ENCODE assay signal across 1 cellular context in the genomic region with DNA sequence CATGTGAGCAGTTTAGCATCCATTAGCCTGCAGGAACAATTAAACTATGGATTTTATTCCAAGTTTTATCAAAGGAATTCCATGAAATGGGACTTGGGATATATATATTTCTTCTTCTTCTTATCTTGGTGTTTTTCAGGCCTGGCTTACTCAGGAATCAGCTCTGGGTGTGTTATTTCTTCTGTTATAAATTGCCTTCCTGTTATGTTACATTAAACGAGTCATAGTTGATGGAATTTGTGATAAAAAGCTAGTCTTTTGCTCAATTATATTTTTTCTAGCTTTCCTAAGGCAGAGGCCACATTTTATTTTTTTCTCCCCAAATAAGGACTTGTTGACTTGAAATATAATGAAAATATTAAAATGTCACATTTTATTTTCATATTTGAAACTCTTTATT.
TF ChIP-seq lines count a peak whose summit lies in the region.

No MANE protein-coding gene starts in this region.

TF ChIP-seq in K562, 482 proteins besides CTCF, POLR2A, EP300 and RAD21 (continued from another document):
- TF ChIP-seq, protein P1, sequence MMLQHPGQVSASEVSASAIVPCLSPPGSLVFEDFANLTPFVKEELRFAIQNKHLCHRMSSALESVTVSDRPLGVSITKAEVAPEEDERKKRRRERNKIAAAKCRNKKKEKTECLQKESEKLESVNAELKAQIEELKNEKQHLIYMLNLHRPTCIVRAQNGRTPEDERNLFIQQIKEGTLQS (IDR thresholded peaks at IDR 0.05), result peak; percentile 48; the same call in 1 of the 2 replicates
- TF ChIP-seq, protein P1 (CRISPR knock-in tag; conservative IDR thresholded peaks at IDR 0.05), result no peak
